In genomic region chr7:27196287-27196739, GRCh38 we compare ENCODE assay signal across 8 cellular contexts. TPM values are rescaled to one million over a fixed set of nuclear protein-coding genes. Genes with fewer than 3 reads are reported as not detected.
DNase-seq lines count a peak whose midpoint lies in the region; ATAC-seq, FAIRE-seq and TF ChIP-seq lines count a peak whose summit lies in the region.

No MANE protein-coding gene starts in this region.

- H3K9me3 ChIP-seq in body of pancreas, result no peaks in the 10 kb centered on the region

- no peak for TF ChIP-seq POLR2A in body of pancreas (IDR thresholded peaks at IDR 0.05)

- intact Hi-C loops in body of pancreas (cut with DNase I), result loop anchor here (5.0 to 10.0 kb wide), 4 partner anchors 378 to 898 kb away; no protein-coding TSS in a partner anchor

- peak; percentile 73 for FAIRE-seq in TTC549 (lab: Jason Lieb, UNC)

- H3K4me3 ChIP-seq in body of pancreas, result no peak overlapping the region

- H3K27ac ChIP-seq in body of pancreas, result no peak overlapping the region

- DNase-seq in GM10266 (ENCODE audit: extremely low spot score) (peak; percentile 83), NCI-H2029 (lab: John Stamatoyannopoulos, UW) (peak; percentile 53), body of pancreas (peak; percentile 70 to 86 (median 80)), iris pigment epithelial cell (ENCODE audit: low read depth) (peak; percentile 69), GM19238 (ENCODE audit: insufficient read length, low spot score) (no peak)
- DNase-seq in stimulated activated CD4-positive, alpha-beta T cell treated with anti-CD3 and anti-CD28 coated beads, Interleukin-15, amount 100 ng/mL, for 1 hour (ENCODE audit: low read depth in 1 of 2, low spot score in 1 of 2), result peak; percentile 60 to 79

- TF ChIP-seq CTCF in GM10266 (IDR thresholded peaks at IDR 0.05; ENCODE audit: control insufficient read depth, insufficient read depth, low read depth, missing control alignments) (peak; percentile 80), body of pancreas (IDR thresholded peaks at IDR 0.05) (peak; percentile 38 to 81 (median 76))

- ATAC-seq in body of pancreas (no peak), HG03520 (IDR thresholded peaks at IDR 0.05; ENCODE audit: unreplicated experiment) (no peak)

- H3K36me3 ChIP-seq in body of pancreas (replicated peaks in 1 of 2; ENCODE audit: insufficient read depth in 1 of 2, low read depth in 2 of 2), result no peaks in the 10 kb centered on the region

- H3K4me1 ChIP-seq in body of pancreas, result peaks cover 44% of the 10 kb centered on the region

- peaks cover 0 to 92% of the 10 kb centered on the region in 2 donors for H3K27me3 ChIP-seq in body of pancreas

- 4% methylated on average over 6 of the region's 6 CpGs for WGBS in body of pancreas, 2 donors

RNA-seq across cellular contexts. Expression of gene HOXA13, which starts 3.6 kb away (rescaled TPM):
- not detected for total RNA-seq in body of pancreas

RNA-seq across cellular contexts. Expression of gene HOXA11, which starts 11.3 kb away (rescaled TPM):
- total RNA-seq in body of pancreas, result not detected

RNA-seq across cellular contexts. Expression of gene HOXA10, which starts 22.2 kb away (rescaled TPM):
- total RNA-seq in body of pancreas, result under 1 TPM in 1 of 2 donors, not detected in 1; 0.52 TPM

RNA-seq across cellular contexts. Expression of gene HOXA9, which starts 31.0 kb away (rescaled TPM):
- total RNA-seq in body of pancreas, result not detected

RNA-seq across cellular contexts. Expression of gene HOXA7, which starts 39.8 kb away (rescaled TPM):
- under 1 TPM; 0.26 to 0.66 TPM for total RNA-seq in body of pancreas
